ENCODE assay signal across 2 cellular contexts in the genomic region with DNA sequence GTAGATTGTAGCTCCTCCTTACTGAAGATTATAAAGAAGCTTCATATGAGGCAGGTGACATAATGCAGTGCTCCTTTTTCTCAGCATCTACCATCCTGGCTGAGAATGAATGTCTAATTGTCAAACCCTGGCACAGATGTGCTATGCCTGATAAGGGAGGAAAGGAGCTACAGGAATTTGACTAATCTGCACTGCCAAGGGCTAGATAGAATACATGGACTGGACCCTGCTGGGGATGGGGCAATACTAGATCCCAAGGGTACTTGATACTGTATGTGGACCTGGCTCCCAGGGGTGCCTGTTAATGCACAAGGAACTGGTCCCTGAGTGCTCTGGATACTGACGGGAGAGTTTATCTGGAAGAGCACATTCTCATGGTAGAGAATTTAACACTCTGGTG.
TF ChIP-seq lines count a peak whose summit lies in the region.

No MANE protein-coding gene starts in this region.

TF ChIP-seq in HepG2, 621 proteins besides CTCF, POLR2A, EP300 and RAD21:
- TF ChIP-seq RAD51 (IDR thresholded peaks at IDR 0.05; ENCODE audit: borderline replicate concordance) (no peak), PRDM15 (CRISPR knock-in tag; IDR thresholded peaks at IDR 0.05) (peak; percentile 92)

TF ChIP-seq in endothelial cell of umbilical vein, 7 proteins besides CTCF, POLR2A, EP300 and RAD21:
- TF ChIP-seq JUN (IDR thresholded peaks at IDR 0.05; ENCODE audit: borderline replicate concordance, insufficient read depth, insufficient read length, low read depth) (no peak), GATA2 (IDR thresholded peaks at IDR 0.05; ENCODE audit: insufficient read depth, insufficient read length, low read depth, low read length) (peak; percentile 85)
